Comparison of ENCODE assay signal across 9 cellular contexts in genomic region chrX:65690057-65690855, GRCh38. TPM values are rescaled to one million over a fixed set of nuclear protein-coding genes. Genes with fewer than 3 reads are reported as not detected.
A peak's percentile ranks its signal among the peaks of the same experiment; 100 is the strongest.
DNase-seq lines count a peak whose midpoint lies in the region; ATAC-seq, FAIRE-seq and TF ChIP-seq lines count a peak whose summit lies in the region.
"Had no signal": no experiment of that assay in that cellular context is flagged by ENCODE, and none has a peak within 500 bp of the region (broad histone marks: within the 10 kb centered on the region; RNA-seq: fewer than 3 reads in every experiment).

No MANE protein-coding gene starts in this region.

- H3K27ac ChIP-seq in skeletal muscle tissue (ENCODE audit: low read depth, low read length): peak overlapping the region; percentile 10

- DNase-seq in GM12892 (ENCODE audit: insufficient read length) (no peak), SW 1271 (lab: John Stamatoyannopoulos, UW) (peak; percentile 7 to 34), fibroblast of the aortic adventitia (ENCODE audit: low read depth) (peak; percentile 50), occipital lobe (lab: John Stamatoyannopoulos, UW) (no peak), WTC11 (ENCODE audit: low spot score) (no peak)
- DNase-seq: MM.1S had no signal

- CTCF ChIA-PET in WTC11 (lab: Charles Lee): no interaction called here

- ATAC-seq in HG02759 (IDR thresholded peaks at IDR 0.05; ENCODE audit: unreplicated experiment): no peak
- no peak for ATAC-seq in HG03439 (IDR thresholded peaks at IDR 0.05; ENCODE audit: unreplicated experiment)
- ATAC-seq in WTC11: no peak

- peaks cover 33 to 48% (median 37%) of the 10 kb centered on the region in 3 donors for H3K4me1 ChIP-seq in skeletal muscle tissue (ENCODE audit: control insufficient read depth in 3 of 3, insufficient read depth in 3 of 3, low read length in 3 of 3)

- H3K4me3 ChIP-seq in fibroblast of the aortic adventitia (ENCODE audit: low read depth, low read length) (no peak overlapping the region), skeletal muscle tissue (ENCODE audit: low read length in 3 of 3) (no peak overlapping the region)

- FAIRE-seq in GM12892 (lab: Jason Lieb, UNC): peak; percentile 84

- no peak for TF ChIP-seq CTCF in fibroblast of the aortic adventitia (IDR thresholded peaks at IDR 0.05; ENCODE audit: insufficient read depth, low read length)
- TF ChIP-seq CTCF in WTC11 (IDR thresholded peaks at IDR 0.05): no peak

- no peaks in the 10 kb centered on the region for H3K36me3 ChIP-seq in skeletal muscle tissue (ENCODE audit: control insufficient read depth in 3 of 3, insufficient read depth in 3 of 3, low read length in 3 of 3)

- H3K9me3 ChIP-seq in skeletal muscle tissue (ENCODE audit: control insufficient read depth in 3 of 3, low read length in 3 of 3): no peaks in the 10 kb centered on the region

- peaks cover 25% of the 10 kb centered on the region for H3K4me1 Mint-ChIP-seq in WTC11

- H3K36me3 Mint-ChIP-seq in WTC11: peaks cover 10% of the 10 kb centered on the region; the same call in 1 of the 2 replicates

- H3K27ac Mint-ChIP-seq in WTC11: no peak overlapping the region

- H3K4me3 Mint-ChIP-seq in WTC11: no peak overlapping the region

- no peak for TF ChIP-seq POLR2A in GM12892 (IDR thresholded peaks at IDR 0.05; ENCODE audit: low read depth, low read length)

- POLR2A ChIA-PET in WTC11 (lab: Charles Lee): no interaction called here

- no peaks in the 10 kb centered on the region for H3K27me3 Mint-ChIP-seq in WTC11 (ENCODE audit: low read depth)

- no peaks in the 10 kb centered on the region for H3K27me3 ChIP-seq in skeletal muscle tissue (ENCODE audit: control insufficient read depth in 3 of 3, insufficient read depth in 3 of 3, low read length in 3 of 3)

- H3K9ac ChIP-seq in skeletal muscle tissue (ENCODE audit: low read depth in 1 of 3, low read length in 3 of 3): no peak overlapping the region

- peaks cover 11% of the 10 kb centered on the region for H3K9me3 Mint-ChIP-seq in WTC11

TF ChIP-seq in WTC11, 78 proteins besides CTCF, POLR2A, EP300 and RAD21:
- no peak for TF ChIP-seq TCF7 (CRISPR knock-in tag; IDR thresholded peaks at IDR 0.05; ENCODE audit: low read depth)
- TF ChIP-seq, protein P1, sequence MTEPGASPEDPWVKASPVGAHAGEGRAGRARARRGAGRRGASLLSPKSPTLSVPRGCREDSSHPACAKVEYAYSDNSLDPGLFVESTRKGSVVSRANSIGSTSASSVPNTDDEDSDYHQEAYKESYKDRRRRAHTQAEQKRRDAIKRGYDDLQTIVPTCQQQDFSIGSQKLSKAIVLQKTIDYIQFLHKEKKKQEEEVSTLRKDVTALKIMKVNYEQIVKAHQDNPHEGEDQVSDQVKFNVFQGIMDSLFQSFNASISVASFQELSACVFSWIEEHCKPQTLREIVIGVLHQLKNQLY (CRISPR knock-in tag; IDR thresholded peaks at IDR 0.05): no peak

RNA-seq across cellular contexts. Expression of gene MSN, which starts 22.8 kb away (rescaled TPM):
- polyA plus RNA-seq in GM12892 (2012; ENCODE audit: missing spikeins): 227 TPM
- total RNA-seq in fibroblast of the aortic adventitia (ENCODE audit: low replicate concordance) (175 and 335 TPM in 2 replicates), skeletal muscle tissue (57.9 TPM), occipital lobe (24.8 TPM), WTC11 (2021) (91.2 to 130 TPM (median 129 TPM) in 3 replicates)

Comparison
In these comparisons a context has a peak if more than half of its experiments do, and no peak if none do; other contexts are left out.
1. DNase-seq: peak in SW 1271 (2 of 2) and fibroblast of the aortic adventitia (single experiment); none in GM12892 (single experiment), occipital lobe (single experiment) and WTC11 (single experiment).